Comparison of ENCODE assay signal across 1 cellular context in the genomic region with DNA sequence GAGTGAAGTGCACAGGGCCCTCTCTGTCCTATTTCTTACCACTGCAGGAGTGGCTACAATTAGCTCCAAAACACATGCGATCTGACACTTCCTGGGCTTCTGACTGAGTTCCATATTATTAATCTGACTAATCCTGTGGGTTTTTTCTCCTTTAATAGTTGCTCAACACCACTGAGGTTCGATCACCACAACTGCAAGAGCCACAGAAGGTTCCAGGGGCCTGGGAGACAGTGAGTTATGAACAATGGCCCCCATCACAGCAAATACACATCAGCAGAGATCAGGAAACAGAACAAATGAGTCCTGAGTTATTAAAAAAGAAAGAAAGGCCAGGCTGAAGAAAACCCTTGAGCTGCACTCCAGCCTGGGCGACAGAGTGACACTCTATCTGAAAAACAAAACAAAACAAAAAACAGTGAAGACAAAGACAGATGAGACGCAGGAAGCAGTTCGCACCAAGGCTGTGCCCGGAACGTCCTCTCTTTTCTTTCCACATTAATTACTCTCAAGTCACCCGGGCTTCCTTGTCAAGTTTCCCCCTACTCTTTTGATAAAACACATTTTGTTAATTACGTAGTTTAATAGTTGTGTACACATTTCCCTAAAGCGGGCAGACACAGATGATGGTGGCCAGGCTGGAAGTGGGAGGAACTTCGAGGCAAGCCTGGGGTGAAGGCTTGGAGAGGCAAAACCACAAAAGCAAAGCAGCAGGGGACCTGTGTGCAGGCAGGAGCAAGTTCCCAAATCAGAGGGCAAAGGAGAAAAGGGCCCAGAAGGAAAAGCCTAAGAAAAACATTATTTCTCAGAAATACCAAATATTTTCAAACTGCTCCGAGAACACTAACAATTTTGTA.
TF ChIP-seq lines count a peak whose summit lies in the region.

No MANE protein-coding gene starts in this region.

TF ChIP-seq in H1, 55 proteins besides CTCF, POLR2A, EP300 and RAD21:
- TF ChIP-seq CHD2 (IDR thresholded peaks at IDR 0.05; ENCODE audit: low read length) (no peak), SP4 (IDR thresholded peaks at IDR 0.05; ENCODE audit: low read length) (no peak), HDAC2 (IDR thresholded peaks at IDR 0.05; ENCODE audit: borderline replicate concordance in 1 of 2, low read depth in 2 of 2, low read length in 2 of 2) (no peak), SP1 (IDR thresholded peaks at IDR 0.05; ENCODE audit: low read depth, low read length) (no peak), JUND (IDR thresholded peaks at IDR 0.05; ENCODE audit: low read length) (no peak), GTF2F1 (IDR thresholded peaks at IDR 0.05; ENCODE audit: borderline replicate concordance, low read depth, low read length) (no peak), TAF7 (optimal IDR thresholded peaks at IDR 0.05; ENCODE audit: borderline replicate concordance, low read depth, low read length) (no peak), SIN3A (conservative IDR thresholded peaks at IDR 0.05 in 1 of 2, IDR thresholded peaks at IDR 0.05 in 1 of 2; ENCODE audit: low read depth in 1 of 2, low read length in 2 of 2) (no peak), BRCA1 (IDR thresholded peaks at IDR 0.05; ENCODE audit: low read depth, low read length) (no peak), SP2 (IDR thresholded peaks at IDR 0.05; ENCODE audit: low read length) (no peak), KDM4A (IDR thresholded peaks at IDR 0.05; ENCODE audit: low read depth, low read length, severe bottlenecking) (no peak), YY1 (IDR thresholded peaks at IDR 0.05; ENCODE audit: low read depth, low read length) (no peak), POLR2AphosphoS5 (IDR thresholded peaks at IDR 0.05; ENCODE audit: low read depth, low read length) (no peak), TAF1 (IDR thresholded peaks at IDR 0.05; ENCODE audit: low read depth, low read length) (no peak)
- TF ChIP-seq, protein P1, sequence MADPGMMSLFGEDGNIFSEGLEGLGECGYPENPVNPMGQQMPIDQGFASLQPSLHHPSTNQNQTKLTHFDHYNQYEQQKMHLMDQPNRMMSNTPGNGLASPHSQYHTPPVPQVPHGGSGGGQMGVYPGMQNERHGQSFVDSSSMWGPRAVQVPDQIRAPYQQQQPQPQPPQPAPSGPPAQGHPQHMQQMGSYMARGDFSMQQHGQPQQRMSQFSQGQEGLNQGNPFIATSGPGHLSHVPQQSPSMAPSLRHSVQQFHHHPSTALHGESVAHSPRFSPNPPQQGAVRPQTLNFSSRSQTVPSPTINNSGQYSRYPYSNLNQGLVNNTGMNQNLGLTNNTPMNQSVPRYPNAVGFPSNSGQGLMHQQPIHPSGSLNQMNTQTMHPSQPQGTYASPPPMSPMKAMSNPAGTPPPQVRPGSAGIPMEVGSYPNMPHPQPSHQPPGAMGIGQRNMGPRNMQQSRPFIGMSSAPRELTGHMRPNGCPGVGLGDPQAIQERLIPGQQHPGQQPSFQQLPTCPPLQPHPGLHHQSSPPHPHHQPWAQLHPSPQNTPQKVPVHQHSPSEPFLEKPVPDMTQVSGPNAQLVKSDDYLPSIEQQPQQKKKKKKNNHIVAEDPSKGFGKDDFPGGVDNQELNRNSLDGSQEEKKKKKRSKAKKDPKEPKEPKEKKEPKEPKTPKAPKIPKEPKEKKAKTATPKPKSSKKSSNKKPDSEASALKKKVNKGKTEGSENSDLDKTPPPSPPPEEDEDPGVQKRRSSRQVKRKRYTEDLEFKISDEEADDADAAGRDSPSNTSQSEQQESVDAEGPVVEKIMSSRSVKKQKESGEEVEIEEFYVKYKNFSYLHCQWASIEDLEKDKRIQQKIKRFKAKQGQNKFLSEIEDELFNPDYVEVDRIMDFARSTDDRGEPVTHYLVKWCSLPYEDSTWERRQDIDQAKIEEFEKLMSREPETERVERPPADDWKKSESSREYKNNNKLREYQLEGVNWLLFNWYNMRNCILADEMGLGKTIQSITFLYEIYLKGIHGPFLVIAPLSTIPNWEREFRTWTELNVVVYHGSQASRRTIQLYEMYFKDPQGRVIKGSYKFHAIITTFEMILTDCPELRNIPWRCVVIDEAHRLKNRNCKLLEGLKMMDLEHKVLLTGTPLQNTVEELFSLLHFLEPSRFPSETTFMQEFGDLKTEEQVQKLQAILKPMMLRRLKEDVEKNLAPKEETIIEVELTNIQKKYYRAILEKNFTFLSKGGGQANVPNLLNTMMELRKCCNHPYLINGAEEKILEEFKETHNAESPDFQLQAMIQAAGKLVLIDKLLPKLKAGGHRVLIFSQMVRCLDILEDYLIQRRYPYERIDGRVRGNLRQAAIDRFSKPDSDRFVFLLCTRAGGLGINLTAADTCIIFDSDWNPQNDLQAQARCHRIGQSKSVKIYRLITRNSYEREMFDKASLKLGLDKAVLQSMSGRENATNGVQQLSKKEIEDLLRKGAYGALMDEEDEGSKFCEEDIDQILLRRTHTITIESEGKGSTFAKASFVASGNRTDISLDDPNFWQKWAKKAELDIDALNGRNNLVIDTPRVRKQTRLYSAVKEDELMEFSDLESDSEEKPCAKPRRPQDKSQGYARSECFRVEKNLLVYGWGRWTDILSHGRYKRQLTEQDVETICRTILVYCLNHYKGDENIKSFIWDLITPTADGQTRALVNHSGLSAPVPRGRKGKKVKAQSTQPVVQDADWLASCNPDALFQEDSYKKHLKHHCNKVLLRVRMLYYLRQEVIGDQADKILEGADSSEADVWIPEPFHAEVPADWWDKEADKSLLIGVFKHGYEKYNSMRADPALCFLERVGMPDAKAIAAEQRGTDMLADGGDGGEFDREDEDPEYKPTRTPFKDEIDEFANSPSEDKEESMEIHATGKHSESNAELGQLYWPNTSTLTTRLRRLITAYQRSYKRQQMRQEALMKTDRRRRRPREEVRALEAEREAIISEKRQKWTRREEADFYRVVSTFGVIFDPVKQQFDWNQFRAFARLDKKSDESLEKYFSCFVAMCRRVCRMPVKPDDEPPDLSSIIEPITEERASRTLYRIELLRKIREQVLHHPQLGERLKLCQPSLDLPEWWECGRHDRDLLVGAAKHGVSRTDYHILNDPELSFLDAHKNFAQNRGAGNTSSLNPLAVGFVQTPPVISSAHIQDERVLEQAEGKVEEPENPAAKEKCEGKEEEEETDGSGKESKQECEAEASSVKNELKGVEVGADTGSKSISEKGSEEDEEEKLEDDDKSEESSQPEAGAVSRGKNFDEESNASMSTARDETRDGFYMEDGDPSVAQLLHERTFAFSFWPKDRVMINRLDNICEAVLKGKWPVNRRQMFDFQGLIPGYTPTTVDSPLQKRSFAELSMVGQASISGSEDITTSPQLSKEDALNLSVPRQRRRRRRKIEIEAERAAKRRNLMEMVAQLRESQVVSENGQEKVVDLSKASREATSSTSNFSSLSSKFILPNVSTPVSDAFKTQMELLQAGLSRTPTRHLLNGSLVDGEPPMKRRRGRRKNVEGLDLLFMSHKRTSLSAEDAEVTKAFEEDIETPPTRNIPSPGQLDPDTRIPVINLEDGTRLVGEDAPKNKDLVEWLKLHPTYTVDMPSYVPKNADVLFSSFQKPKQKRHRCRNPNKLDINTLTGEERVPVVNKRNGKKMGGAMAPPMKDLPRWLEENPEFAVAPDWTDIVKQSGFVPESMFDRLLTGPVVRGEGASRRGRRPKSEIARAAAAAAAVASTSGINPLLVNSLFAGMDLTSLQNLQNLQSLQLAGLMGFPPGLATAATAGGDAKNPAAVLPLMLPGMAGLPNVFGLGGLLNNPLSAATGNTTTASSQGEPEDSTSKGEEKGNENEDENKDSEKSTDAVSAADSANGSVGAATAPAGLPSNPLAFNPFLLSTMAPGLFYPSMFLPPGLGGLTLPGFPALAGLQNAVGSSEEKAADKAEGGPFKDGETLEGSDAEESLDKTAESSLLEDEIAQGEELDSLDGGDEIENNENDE (IDR thresholded peaks at IDR 0.05; ENCODE audit: insufficient replicate concordance, low read length): no peak
- TF ChIP-seq, protein P2, sequence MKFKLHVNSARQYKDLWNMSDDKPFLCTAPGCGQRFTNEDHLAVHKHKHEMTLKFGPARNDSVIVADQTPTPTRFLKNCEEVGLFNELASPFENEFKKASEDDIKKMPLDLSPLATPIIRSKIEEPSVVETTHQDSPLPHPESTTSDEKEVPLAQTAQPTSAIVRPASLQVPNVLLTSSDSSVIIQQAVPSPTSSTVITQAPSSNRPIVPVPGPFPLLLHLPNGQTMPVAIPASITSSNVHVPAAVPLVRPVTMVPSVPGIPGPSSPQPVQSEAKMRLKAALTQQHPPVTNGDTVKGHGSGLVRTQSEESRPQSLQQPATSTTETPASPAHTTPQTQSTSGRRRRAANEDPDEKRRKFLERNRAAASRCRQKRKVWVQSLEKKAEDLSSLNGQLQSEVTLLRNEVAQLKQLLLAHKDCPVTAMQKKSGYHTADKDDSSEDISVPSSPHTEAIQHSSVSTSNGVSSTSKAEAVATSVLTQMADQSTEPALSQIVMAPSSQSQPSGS (IDR thresholded peaks at IDR 0.05; ENCODE audit: low read length): no peak
